Comparison of ENCODE assay signal across 9 cellular contexts in genomic region chr1:161486806-161487482, GRCh38. TPM values are rescaled to one million over a fixed set of nuclear protein-coding genes. Genes with fewer than 3 reads are reported as not detected.
DNase-seq lines count a peak whose midpoint lies in the region; ATAC-seq and TF ChIP-seq lines count a peak whose summit lies in the region.
"Had no signal": no experiment of that assay in that cellular context is flagged by ENCODE, and none has a peak within 500 bp of the region (broad histone marks: within the 10 kb centered on the region; RNA-seq: fewer than 3 reads in every experiment).

No MANE protein-coding gene starts in this region.

- peaks cover 13% of the 10 kb centered on the region for H3K4me1 Mint-ChIP-seq in CD4-positive, alpha-beta T cell (ENCODE audit: low read depth)
- H3K4me1 Mint-ChIP-seq in neural crest cell = no peaks in the 10 kb centered on the region

- TF ChIP-seq CTCF in CD4-positive, alpha-beta T cell (IDR thresholded peaks at IDR 0.05) = peak; percentile 86
- TF ChIP-seq CTCF in fibroblast of mammary gland (conservative IDR thresholded peaks at IDR 0.05; ENCODE audit: control insufficient read depth, insufficient read depth, low read depth, low read length) = peak; percentile 82
- TF ChIP-seq CTCF in neural crest cell (conservative IDR thresholded peaks at IDR 0.05) = peak; percentile 79

- no peaks in the 10 kb centered on the region for H3K36me3 Mint-ChIP-seq in CD4-positive, alpha-beta T cell (ENCODE audit: low read depth)
- H3K36me3 Mint-ChIP-seq in neural crest cell (ENCODE audit: low read depth) = no peaks in the 10 kb centered on the region

- peaks cover 46% of the 10 kb centered on the region for H3K27me3 Mint-ChIP-seq in CD4-positive, alpha-beta T cell
- peaks cover 67% of the 10 kb centered on the region for H3K27me3 Mint-ChIP-seq in neural crest cell (ENCODE audit: low read depth)

- intact Hi-C loops in CD4-positive, alpha-beta T cell (cut with DNase I, micrococcal nuclease) = loop anchor here (1.0 to 10.0 kb wide), 3 partner anchors 78 to 548 kb away; no protein-coding TSS in a partner anchor

- POLR2A ChIA-PET in CD4-positive, alpha-beta T cell (lab: Charles Lee) = interaction anchor here (1.0 kb wide), 1 partner anchor 134 kb away, joined by 3 read pairs; no protein-coding TSS in a partner anchor

- H3K9me3 ChIP-seq in CD4-positive, alpha-beta T cell (ENCODE audit: control insufficient read depth, low read length) = no peaks in the 10 kb centered on the region

- H3K4me3 ChIP-seq in fibroblast of mammary gland (ENCODE audit: control insufficient read depth, low read depth, low read length) = peak overlapping the region; percentile 42

- DNase-seq in CD4-positive, alpha-beta T cell = peak in 5 of 10 experiments; percentile 7 to 36 (median 23)
- DNase-seq in GM19240 (ENCODE audit: insufficient read length, low spot score) = peak; percentile 60
- peak; percentile 67 for DNase-seq in NCI-H2227 (lab: John Stamatoyannopoulos, UW; ENCODE audit: unreplicated experiment)
- DNase-seq in activated CD4-positive, alpha-beta T cell treated with anti-CD3 and anti-CD28 coated beads, Interleukin-2, amount 50 U/mL, for 1 hour = peak; percentile 5
- peak; percentile 81 for DNase-seq in fibroblast of mammary gland (ENCODE audit: low read depth)
- DNase-seq in neural crest cell (ENCODE audit: low read depth, low spot score) = peak; percentile 25
- DNase-seq in cerebellar nuclear complex (lab: John Stamatoyannopoulos, UW) = no peak
- DNase-seq in mesenteric fat pad (ENCODE audit: low spot score) = no peak

- H3K9me3 Mint-ChIP-seq in CD4-positive, alpha-beta T cell = no peaks in the 10 kb centered on the region
- no peaks in the 10 kb centered on the region for H3K9me3 Mint-ChIP-seq in neural crest cell

- peaks cover 18% of the 10 kb centered on the region for H3K27me3 ChIP-seq in CD4-positive, alpha-beta T cell (ENCODE audit: control insufficient read depth, insufficient read depth, low read length)

- peak; percentile 51 for ATAC-seq in CD4-positive, alpha-beta T cell (ENCODE audit: poor library complexity)

- no peak overlapping the region for H3K27ac ChIP-seq in CD4-positive, alpha-beta T cell (ENCODE audit: low read depth, low read length)

- no peak overlapping the region for H3K27ac Mint-ChIP-seq in CD4-positive, alpha-beta T cell
- no peak overlapping the region for H3K27ac Mint-ChIP-seq in neural crest cell (ENCODE audit: unreplicated experiment)

- no peak overlapping the region for H3K4me3 Mint-ChIP-seq in CD4-positive, alpha-beta T cell
- H3K4me3 Mint-ChIP-seq in neural crest cell = no peak overlapping the region

- CTCF ChIA-PET in CD4-positive, alpha-beta T cell (lab: Charles Lee) = interaction anchor here (0.6 kb wide), 2 partner anchors 247 to 302 kb away, joined by 3 to 5 read pairs; no protein-coding TSS in a partner anchor

RNA-seq across cellular contexts. Expression of gene FCGR2A, which starts 18.3 kb away (rescaled TPM):
- total RNA-seq in CD4-positive, alpha-beta T cell = under 1 TPM; 0.63 to 0.89 TPM
- not detected in 2 replicates for total RNA-seq in neural crest cell
- total RNA-seq in mesenteric fat pad = 161 TPM
- total RNA-seq: T-helper 1 cell treated with Interleukin-12 subunit alpha and Interleukin-12 subunit beta and Interleukin-4 antibody, amounts not matched to agents 30 ng/mL and 1 ng/mL, for 36 hours had no signal

RNA-seq across cellular contexts. Expression of gene HSPA6, which starts 37.4 kb away (rescaled TPM):
- 1 to 10 TPM in 1 of 2 experiments, under 1 TPM in 1; 0.78 to 1.0 TPM for total RNA-seq in CD4-positive, alpha-beta T cell
- not detected in 2 replicates for total RNA-seq in neural crest cell
- total RNA-seq in mesenteric fat pad = 6.8 TPM

Comparison
In these comparisons a context has a peak if more than half of its experiments do, and no peak if none do; other contexts are left out.
1. DNase-seq: peak in GM19240 (single experiment), NCI-H2227 (single experiment), activated CD4-positive, alpha-beta T cell treated with anti-CD3 and anti-CD28 coated beads, Interleukin-2, amount 50 U/mL, for 1 hour (single experiment), fibroblast of mammary gland (single experiment) and neural crest cell (single experiment); none in cerebellar nuclear complex (0 of 2) and mesenteric fat pad (single experiment).
2. RNA of gene FCGR2A, which starts 18.3 kb away (total RNA-seq): 161 TPM in mesenteric fat pad (single experiment); 0.63 to 0.89 TPM in CD4-positive, alpha-beta T cell and not detected in neural crest cell; every median in the first group is over 10 times any median in the second.
3. Peak in every context shown above with its lines, with median percentiles within 50 percentile points of each other: CTCF ChIP-seq.